In the genomic region with DNA sequence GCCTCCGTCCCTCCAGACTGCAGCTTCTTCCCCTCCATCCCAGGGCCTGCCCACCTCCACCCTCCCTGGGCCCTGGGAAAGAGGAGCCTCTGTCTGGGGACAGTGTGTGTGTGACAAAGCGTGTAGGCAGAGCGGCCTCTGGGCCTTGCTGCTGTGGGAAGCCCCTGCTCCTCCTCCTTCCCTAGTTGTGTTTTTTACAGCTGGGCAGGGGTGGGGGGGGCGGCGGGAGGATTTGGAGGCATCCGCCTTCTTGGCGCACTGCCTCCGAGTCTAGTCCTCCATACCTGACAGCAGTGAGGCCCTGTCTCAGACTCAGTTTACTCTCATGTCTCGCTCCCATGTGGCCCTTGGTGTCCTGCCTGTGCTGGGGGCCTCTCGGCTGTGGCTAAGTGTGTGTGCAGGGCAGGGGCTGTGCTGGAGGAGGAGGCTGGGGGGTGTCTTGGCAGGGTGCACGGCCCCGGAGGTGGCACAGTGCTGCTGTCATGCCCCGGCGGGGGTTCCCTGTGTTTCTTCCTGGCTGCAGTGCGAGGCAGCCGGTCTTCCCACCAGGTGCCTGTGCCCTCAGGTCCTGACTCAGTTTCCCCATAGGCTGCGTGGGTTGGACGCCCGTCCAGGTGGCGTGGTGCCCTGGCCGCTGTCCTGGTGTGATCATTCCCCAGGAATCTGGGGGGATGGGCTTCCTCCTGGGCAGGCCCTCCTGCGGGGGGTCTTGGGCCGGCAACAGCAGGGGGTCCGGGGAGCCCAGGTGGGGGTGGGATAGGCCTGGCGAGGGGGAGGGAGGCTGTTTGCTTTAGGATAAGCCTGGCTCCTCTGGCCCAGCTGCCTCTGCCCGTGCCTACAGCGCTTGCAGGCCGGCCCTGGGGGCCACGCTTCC, we compare ENCODE assay signal across 1 cellular context.
TF ChIP-seq lines count a peak whose summit lies in the region.

No MANE protein-coding gene starts in this region.

TF ChIP-seq in K562, 482 proteins besides CTCF, POLR2A, EP300 and RAD21:
- TF ChIP-seq, protein P1, sequence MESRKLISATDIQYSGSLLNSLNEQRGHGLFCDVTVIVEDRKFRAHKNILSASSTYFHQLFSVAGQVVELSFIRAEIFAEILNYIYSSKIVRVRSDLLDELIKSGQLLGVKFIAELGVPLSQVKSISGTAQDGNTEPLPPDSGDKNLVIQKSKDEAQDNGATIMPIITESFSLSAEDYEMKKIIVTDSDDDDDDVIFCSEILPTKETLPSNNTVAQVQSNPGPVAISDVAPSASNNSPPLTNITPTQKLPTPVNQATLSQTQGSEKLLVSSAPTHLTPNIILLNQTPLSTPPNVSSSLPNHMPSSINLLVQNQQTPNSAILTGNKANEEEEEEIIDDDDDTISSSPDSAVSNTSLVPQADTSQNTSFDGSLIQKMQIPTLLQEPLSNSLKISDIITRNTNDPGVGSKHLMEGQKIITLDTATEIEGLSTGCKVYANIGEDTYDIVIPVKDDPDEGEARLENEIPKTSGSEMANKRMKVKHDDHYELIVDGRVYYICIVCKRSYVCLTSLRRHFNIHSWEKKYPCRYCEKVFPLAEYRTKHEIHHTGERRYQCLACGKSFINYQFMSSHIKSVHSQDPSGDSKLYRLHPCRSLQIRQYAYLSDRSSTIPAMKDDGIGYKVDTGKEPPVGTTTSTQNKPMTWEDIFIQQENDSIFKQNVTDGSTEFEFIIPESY (CRISPR knock-in tag; IDR thresholded peaks at IDR 0.05), result peak; percentile 45; the same call in 1 of the 2 replicates
- TF ChIP-seq, protein P2, sequence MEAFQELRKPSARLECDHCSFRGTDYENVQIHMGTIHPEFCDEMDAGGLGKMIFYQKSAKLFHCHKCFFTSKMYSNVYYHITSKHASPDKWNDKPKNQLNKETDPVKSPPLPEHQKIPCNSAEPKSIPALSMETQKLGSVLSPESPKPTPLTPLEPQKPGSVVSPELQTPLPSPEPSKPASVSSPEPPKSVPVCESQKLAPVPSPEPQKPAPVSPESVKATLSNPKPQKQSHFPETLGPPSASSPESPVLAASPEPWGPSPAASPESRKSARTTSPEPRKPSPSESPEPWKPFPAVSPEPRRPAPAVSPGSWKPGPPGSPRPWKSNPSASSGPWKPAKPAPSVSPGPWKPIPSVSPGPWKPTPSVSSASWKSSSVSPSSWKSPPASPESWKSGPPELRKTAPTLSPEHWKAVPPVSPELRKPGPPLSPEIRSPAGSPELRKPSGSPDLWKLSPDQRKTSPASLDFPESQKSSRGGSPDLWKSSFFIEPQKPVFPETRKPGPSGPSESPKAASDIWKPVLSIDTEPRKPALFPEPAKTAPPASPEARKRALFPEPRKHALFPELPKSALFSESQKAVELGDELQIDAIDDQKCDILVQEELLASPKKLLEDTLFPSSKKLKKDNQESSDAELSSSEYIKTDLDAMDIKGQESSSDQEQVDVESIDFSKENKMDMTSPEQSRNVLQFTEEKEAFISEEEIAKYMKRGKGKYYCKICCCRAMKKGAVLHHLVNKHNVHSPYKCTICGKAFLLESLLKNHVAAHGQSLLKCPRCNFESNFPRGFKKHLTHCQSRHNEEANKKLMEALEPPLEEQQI (IDR thresholded peaks at IDR 0.05), result no peak
- TF ChIP-seq BRCA1 (IDR thresholded peaks at IDR 0.05), result no peak
- TF ChIP-seq BRCA1 (CRISPR knock-in tag; IDR thresholded peaks at IDR 0.05), result no peak
